Comparison of ENCODE assay signal across 1 cellular context in the genomic region with DNA sequence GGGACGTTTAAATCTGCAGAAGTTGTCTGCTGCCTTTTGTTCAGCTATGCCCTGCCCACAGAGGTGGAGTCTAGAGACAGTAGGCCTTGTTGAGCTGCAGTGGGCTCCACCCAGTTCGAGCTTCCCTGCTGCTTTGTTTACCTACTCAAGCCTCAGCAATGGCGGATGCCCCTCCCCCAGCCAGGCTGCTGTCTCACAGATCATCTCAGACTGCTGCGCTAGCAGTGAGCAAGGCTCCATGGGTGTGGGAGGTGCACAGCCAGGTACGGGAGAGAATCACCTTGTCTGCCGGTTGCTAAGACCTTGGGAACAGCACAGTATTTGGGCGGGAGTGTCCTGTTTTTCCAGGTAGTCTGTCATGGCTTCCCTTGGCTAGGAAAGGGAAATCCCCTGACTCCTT.
TF ChIP-seq lines count a peak whose summit lies in the region.

No MANE protein-coding gene starts in this region.

TF ChIP-seq in H1, 55 proteins besides CTCF, POLR2A, EP300 and RAD21:
- TF ChIP-seq TAF1 (IDR thresholded peaks at IDR 0.05; ENCODE audit: low read depth, low read length), result 0 out of 2 replicates have a peak, but pooled peaks have one; percentile 38
- TF ChIP-seq ASH2L (IDR thresholded peaks at IDR 0.05; ENCODE audit: low read length), result peak; percentile 61
